Comparison of ENCODE assay signal across 19 cellular contexts in genomic region chr3:189826566-189826965, GRCh38.
DNase-seq lines count a peak whose midpoint lies in the region; FAIRE-seq and TF ChIP-seq lines count a peak whose summit lies in the region.
"Had no signal": no experiment of that assay in that cellular context is flagged by ENCODE, and none has a peak within 500 bp of the region (broad histone marks: within the 10 kb centered on the region; RNA-seq: fewer than 3 reads in every experiment).

No MANE protein-coding gene starts in this region.

- H3K79me2 ChIP-seq in astrocyte (ENCODE audit: insufficient read depth, low read length) (no peaks in the 10 kb centered on the region), hepatocyte (no peaks in the 10 kb centered on the region)

- H3K27ac Mint-ChIP-seq in astrocyte (ENCODE audit: unreplicated experiment) = peak overlapping the region; percentile 79
- H3K27ac Mint-ChIP-seq in CD8-positive, alpha-beta memory T cell = no peak overlapping the region
- H3K27ac Mint-ChIP-seq: CD4-positive, alpha-beta T cell; GM23338; HFFc6 had no signal

- H3K4me3 Mint-ChIP-seq in astrocyte (ENCODE audit: unreplicated experiment) = no peak overlapping the region
- no peak overlapping the region for H3K4me3 Mint-ChIP-seq in CD8-positive, alpha-beta memory T cell
- H3K4me3 Mint-ChIP-seq: CD4-positive, alpha-beta T cell; GM23338; HFFc6 had no signal

- DNase-seq in H54 (ENCODE audit: insufficient read length, low spot score) (no peak), astrocyte (ENCODE audit: low read depth) (no peak), hepatocyte (ENCODE audit: low spot score) (no peak), brain microvascular endothelial cell (no peak), NCI-H1105 treated with DMSO at 0.1 percent for 48 hours (lab: John Stamatoyannopoulos, UW) (no peak)
- DNase-seq in CD8-positive, alpha-beta memory T cell = no peak
- DNase-seq: ACHN; BE2C; CD4-positive, alpha-beta T cell; DMS153; DMS79; GDM1; H7; HFFc6; IMR-90 had no signal

- CTCF ChIA-PET in CD8-positive, alpha-beta memory T cell (lab: Charles Lee) = no interaction called here

- no peaks in the 10 kb centered on the region for H3K9me2 ChIP-seq in hepatocyte (replicated peaks; ENCODE audit: insufficient read depth)

- H3K4me3 ChIP-seq in astrocyte (ENCODE audit: insufficient read depth, low read depth, low read length) = no peak overlapping the region
- H3K4me3 ChIP-seq in hepatocyte = no peak overlapping the region
- H3K4me3 ChIP-seq in brain microvascular endothelial cell (ENCODE audit: low read depth, low read length) = no peak overlapping the region
- H3K4me3 ChIP-seq in CD8-positive, alpha-beta memory T cell (ENCODE audit: low read length) = no peak overlapping the region
- H3K4me3 ChIP-seq: GM23338 had no signal

- H4K20me1 ChIP-seq in astrocyte (ENCODE audit: insufficient read depth, low read length) (no peaks in the 10 kb centered on the region), hepatocyte (ENCODE audit: insufficient read depth, poor library complexity, severe bottlenecking) (no peaks in the 10 kb centered on the region)

- no peaks in the 10 kb centered on the region for H3K27me3 Mint-ChIP-seq in astrocyte (ENCODE audit: low read depth, unreplicated experiment)
- H3K27me3 Mint-ChIP-seq in CD8-positive, alpha-beta memory T cell = peaks cover 0 to 4% of the 10 kb centered on the region in 2 donors

- H3K27me3 ChIP-seq in astrocyte (ENCODE audit: insufficient read depth, low read length) (no peaks in the 10 kb centered on the region), hepatocyte (no peaks in the 10 kb centered on the region), brain microvascular endothelial cell (replicated peaks) (no peaks in the 10 kb centered on the region)
- H3K27me3 ChIP-seq in CD8-positive, alpha-beta memory T cell (ENCODE audit: insufficient read depth, low read length, poor library complexity, severe bottlenecking) = no peaks in the 10 kb centered on the region
- H3K27me3 ChIP-seq: BE2C had no signal

- H3K9me3 Mint-ChIP-seq in astrocyte (ENCODE audit: unreplicated experiment) = peaks cover 1% of the 10 kb centered on the region
- H3K9me3 Mint-ChIP-seq in CD8-positive, alpha-beta memory T cell = no peaks in the 10 kb centered on the region
- H3K9me3 Mint-ChIP-seq: CD4-positive, alpha-beta T cell; GM23338; HFFc6 had no signal

- FAIRE-seq in H54 (lab: Jason Lieb, UNC) = peak; percentile 60
- FAIRE-seq in astrocyte (lab: Jason Lieb, UNC) = peak; percentile 13
- FAIRE-seq: A204.1, HTR-8/SVneo had no signal

- H3K9ac ChIP-seq in astrocyte (ENCODE audit: low read length) = no peak overlapping the region

- peaks cover 7% of the 10 kb centered on the region for H3K4me1 ChIP-seq in astrocyte (ENCODE audit: insufficient read depth, low read length)
- no peaks in the 10 kb centered on the region for H3K4me1 ChIP-seq in hepatocyte (ENCODE audit: insufficient read depth)
- no peaks in the 10 kb centered on the region for H3K4me1 ChIP-seq in CD8-positive, alpha-beta memory T cell (ENCODE audit: insufficient read depth, low read length)
- H3K4me1 ChIP-seq: BE2C had no signal

- POLR2A ChIA-PET in CD8-positive, alpha-beta memory T cell (lab: Charles Lee) = no interaction called here

- peaks cover 50% of the 10 kb centered on the region for H3K4me1 Mint-ChIP-seq in astrocyte (ENCODE audit: low read depth, unreplicated experiment)
- H3K4me1 Mint-ChIP-seq in CD8-positive, alpha-beta memory T cell = no peaks in the 10 kb centered on the region

- in situ Hi-C loops in brain microvascular endothelial cell (cut with HindIII; ENCODE audit: low pct_ligation_motif_present, low sequenced_read_pairs) = no loop called here

- no peak for TF ChIP-seq POLR2A in H54 (IDR thresholded peaks at IDR 0.05; ENCODE audit: low read depth, low read length)

- H3K36me3 Mint-ChIP-seq in astrocyte (ENCODE audit: low read depth, unreplicated experiment) = no peaks in the 10 kb centered on the region
- H3K36me3 Mint-ChIP-seq in CD8-positive, alpha-beta memory T cell = peaks cover 0 to 3% (median 0%) of the 10 kb centered on the region in 3 donors

- H2AFZ ChIP-seq in astrocyte (ENCODE audit: low read depth, low read length) (no peak overlapping the region), hepatocyte (no peak overlapping the region)
- H2AFZ ChIP-seq: GM23338 had no signal

- 83% methylated on average over 3 of the region's 3 CpGs for WGBS in hepatocyte (ENCODE audit: low lambda C conversion rate, missing lambda C conversion rate)

- H3K36me3 ChIP-seq in astrocyte (ENCODE audit: insufficient read depth, low read length) (no peaks in the 10 kb centered on the region), hepatocyte (replicated peaks; ENCODE audit: insufficient read depth, low read depth) (no peaks in the 10 kb centered on the region), brain microvascular endothelial cell (replicated peaks) (no peaks in the 10 kb centered on the region)
- no peaks in the 10 kb centered on the region for H3K36me3 ChIP-seq in CD8-positive, alpha-beta memory T cell (ENCODE audit: insufficient read depth, low read length)
- H3K36me3 ChIP-seq: BE2C had no signal

- H3K9me3 ChIP-seq in astrocyte (ENCODE audit: insufficient read depth, low read depth, low read length) = no peaks in the 10 kb centered on the region
- no peaks in the 10 kb centered on the region for H3K9me3 ChIP-seq in hepatocyte (ENCODE audit: low read depth)
- H3K9me3 ChIP-seq in CD8-positive, alpha-beta memory T cell (ENCODE audit: low read length) = no peaks in the 10 kb centered on the region
- H3K9me3 ChIP-seq: BE2C had no signal

- H3K27ac ChIP-seq in astrocyte (ENCODE audit: low read depth, low read length) (no peak overlapping the region), hepatocyte (peak overlapping the region; percentile 17), brain microvascular endothelial cell (no peak overlapping the region)
- no peak overlapping the region for H3K27ac ChIP-seq in CD8-positive, alpha-beta memory T cell (ENCODE audit: low read depth, low read length)
- H3K27ac ChIP-seq: C4-2B had no signal

- TF ChIP-seq CTCF in astrocyte (IDR thresholded peaks at IDR 0.05; ENCODE audit: insufficient read depth, low read depth, low read length) (no peak), hepatocyte (IDR thresholded peaks at IDR 0.05; ENCODE audit: poor library complexity) (no peak), brain microvascular endothelial cell (IDR thresholded peaks at IDR 0.05; ENCODE audit: low read depth, low read length, missing control alignments) (no peak)

- H3K4me2 ChIP-seq in astrocyte (ENCODE audit: low read length) (no peak overlapping the region), hepatocyte (no peak overlapping the region)
- H3K4me2 ChIP-seq: GM23338 had no signal
